In genomic region chr9:38061326-38061947, GRCh38 we compare ENCODE assay signal across 12 cellular contexts. TPM values are rescaled to one million over a fixed set of nuclear protein-coding genes. Genes with fewer than 3 reads are reported as not detected.
DNase-seq lines count a peak whose midpoint lies in the region; ATAC-seq, FAIRE-seq and TF ChIP-seq lines count a peak whose summit lies in the region.
"Had no signal": no experiment of that assay in that cellular context is flagged by ENCODE, and none has a peak within 500 bp of the region (broad histone marks: within the 10 kb centered on the region; RNA-seq: fewer than 3 reads in every experiment).

No MANE protein-coding gene starts in this region.

- H3K27ac Mint-ChIP-seq in naive thymus-derived CD8-positive, alpha-beta T cell = no peak overlapping the region
- H3K27ac Mint-ChIP-seq: activated B cell treated with CpG ODN at 0.5 μM for 24 hours had no signal

- no peak overlapping the region for H3K4me3 Mint-ChIP-seq in naive thymus-derived CD8-positive, alpha-beta T cell
- H3K4me3 Mint-ChIP-seq: activated B cell treated with CpG ODN at 0.5 μM for 24 hours had no signal

- TF ChIP-seq CTCF in cardiac muscle cell (IDR thresholded peaks at IDR 0.05; ENCODE audit: low read depth, low read length) = no peak
- TF ChIP-seq CTCF in GM12878 (IDR thresholded peaks at IDR 0.05 in 2 of 3, conservative IDR thresholded peaks at IDR 0.05 in 1 of 3; ENCODE audit: control insufficient read depth in 2 of 3, extremely low read depth in 1 of 3, insufficient read depth in 1 of 3, low read depth in 3 of 3, low read length in 3 of 3) = no peak
- TF ChIP-seq CTCF in transverse colon (IDR thresholded peaks at IDR 0.05) = no peak

- no peaks in the 10 kb centered on the region for H4K20me1 ChIP-seq in GM12878 (ENCODE audit: control insufficient read depth, insufficient read depth)

- RAD21 ChIA-PET in GM12878 (lab: Charles Lee; ENCODE audit: unreplicated experiment) = interaction anchor here (0.6 to 3.3 kb wide), 21 partner anchors 8 to 483 kb away, joined by 3 to 23 read pairs (median 4); partner anchors contain the start of gene EXOSC3

- H3K4me1 ChIP-seq in cardiac muscle cell (ENCODE audit: low read depth) (peaks cover 51% of the 10 kb centered on the region), GM12878 (ENCODE audit: control insufficient read depth, insufficient read depth, low read length) (peaks cover 42% of the 10 kb centered on the region), transverse colon (peaks cover 11 to 58% (median 40%) of the 10 kb centered on the region in 4 donors)

- no TSS peak for BruUV-seq in GM12878 (replicated peaks; lab: Mats Ljungman, UMichigan)

- H3K36me3 Mint-ChIP-seq in naive thymus-derived CD8-positive, alpha-beta T cell = no peaks in the 10 kb centered on the region

- no peak overlapping the region for H2AFZ ChIP-seq in GM12878 (ENCODE audit: control insufficient read depth, low read depth, low read length)

- TF ChIP-seq POLR2A in GM12878 (IDR thresholded peaks at IDR 0.05; ENCODE audit: low read depth, low read length) (no peak), transverse colon (IDR thresholded peaks at IDR 0.05) (no peak)

- in situ Hi-C loops in GM12878 (cut with MboI) (no loop called here), transverse colon (cut with MboI; ENCODE audit: low pct_ligation_motif_present in 1 of 4, low pct_unique_long_range_greater_than_20kb in 1 of 4, low sequenced_read_pairs in 3 of 4) (loop anchor here in 1 of 4 donors (25.0 kb wide), 3 partner anchors 149 to 599 kb away; partner anchors contain the start of genes FBXO10, SLC25A51, TOMM5 and ZBTB5)

- H3K27me3 ChIP-seq in cardiac muscle cell (no peaks in the 10 kb centered on the region), GM12878 (replicated peaks in 1 of 2; ENCODE audit: control insufficient read depth in 2 of 2, insufficient read depth in 2 of 2, low read length in 1 of 2) (peaks cover 0 to 2% of the 10 kb centered on the region in 2 experiments; a peak in 2 of 4 replicates), transverse colon (no peaks in the 10 kb centered on the region)
- H3K27me3 ChIP-seq: vagina had no signal

- peak overlapping the region; percentile 9; the same call in 1 of the 2 replicates for H3K4me2 ChIP-seq in GM12878 (ENCODE audit: control insufficient read depth, insufficient read depth)

- H3K4me1 Mint-ChIP-seq in naive thymus-derived CD8-positive, alpha-beta T cell = peaks cover 0 to 16% (median 4%) of the 10 kb centered on the region in 4 donors

- peaks cover 0 to 2% (median 0%) of the 10 kb centered on the region in 9 donors for H3K9me3 Mint-ChIP-seq in naive thymus-derived CD8-positive, alpha-beta T cell
- H3K9me3 Mint-ChIP-seq: activated B cell treated with CpG ODN at 0.5 μM for 24 hours had no signal

- H3K36me3 ChIP-seq in cardiac muscle cell = no peaks in the 10 kb centered on the region
- no peaks in the 10 kb centered on the region for H3K36me3 ChIP-seq in GM12878 (ENCODE audit: control insufficient read depth in 2 of 2, insufficient read depth in 2 of 2, low read length in 1 of 2)
- no peaks in the 10 kb centered on the region for H3K36me3 ChIP-seq in transverse colon
- H3K36me3 ChIP-seq: vagina had no signal

- H3K4me3 ChIP-seq in cardiac muscle cell (no peak overlapping the region), GM12878 (no peak overlapping the region), transverse colon (no peak overlapping the region)
- H3K4me3 ChIP-seq: vagina had no signal

- TF ChIP-seq RAD21 in GM12878 (IDR thresholded peaks at IDR 0.05; ENCODE audit: insufficient read depth, low read depth, low read length) = no peak

- intact Hi-C loops in Right ventricle myocardium inferior (cut with DNase I) (no loop called here), GM12878 (cut with micrococcal nuclease; ENCODE audit: unreplicated experiment) (loop anchor here (10.0 kb wide), 2 partner anchors 317 to 597 kb away; partner anchors contain the start of gene ZBTB5), transverse colon (cut with DNase I; ENCODE audit: low total_unique reads) (no loop called here)

- DNase-seq in cardiac muscle cell (ENCODE audit: low read depth in 1 of 2, low spot score in 1 of 2) = no peak
- DNase-seq in Right ventricle myocardium inferior (ENCODE audit: missing footprints) = no peak
- peak; percentile 65 for DNase-seq in GM12878 (ENCODE audit: low read depth, low spot score)
- DNase-seq in transverse colon = no peak
- DNase-seq in amygdala (lab: John Stamatoyannopoulos, UW) = no peak
- no peak for DNase-seq in naive thymus-derived CD8-positive, alpha-beta T cell
- no peak for DNase-seq in activated CD4-positive, alpha-beta T cell treated with anti-CD3 and anti-CD28 coated beads, Interleukin-2, amount 50 U/mL, for 4 hours
- DNase-seq: activated B cell treated with CpG ODN at 0.5 μM for 24 hours, NCI-H2081 had no signal

- CTCF ChIA-PET in GM12878 (lab: Yijun Ruan, JAX) = interaction anchor here (0.6 to 3.7 kb wide), 14 partner anchors 10 to 202 kb away, joined by 3 to 25 read pairs (median 4); no protein-coding TSS in a partner anchor

- peaks cover 0 to 7% (median 0%) of the 10 kb centered on the region in 5 donors for H3K27me3 Mint-ChIP-seq in naive thymus-derived CD8-positive, alpha-beta T cell

- ATAC-seq in Right ventricle myocardium inferior (no peak), HG02943 (IDR thresholded peaks at IDR 0.05; ENCODE audit: low read depth, unreplicated experiment) (peak; percentile 48), GM12878 (peak; percentile 81)
- no peak for ATAC-seq in naive thymus-derived CD8-positive, alpha-beta T cell

- POLR2A ChIA-PET in GM12878 (lab: Charles Lee) = interaction anchor here (0.7 to 1.8 kb wide), 6 partner anchors 13 to 147 kb away, joined by 3 to 8 read pairs (median 5); no protein-coding TSS in a partner anchor
- POLR2A ChIA-PET in naive thymus-derived CD8-positive, alpha-beta T cell (lab: Charles Lee) = no interaction called here

- H3K9ac ChIP-seq in GM12878 (ENCODE audit: control insufficient read depth, insufficient read depth, low read length) = no peak overlapping the region

- FAIRE-seq in GM12878 (lab: Jason Lieb, UNC) = peak; percentile 85
- FAIRE-seq: A204.1 had no signal

- SMC1A ChIA-PET in GM12878 (lab: Charles Lee; ENCODE audit: uncharacterized antibody, unreplicated experiment) = interaction anchor here (0.5 to 4.9 kb wide), 26 partner anchors 8 to 733 kb away, joined by 3 to 39 read pairs (median 4); no protein-coding TSS in a partner anchor

- WGBS in GM12878 (ENCODE audit: insufficient coverage, insufficient replicate concordance, low lambda C conversion rate, missing lambda C conversion rate) = 4% methylated on average over 6 of the region's 6 CpGs
- WGBS in transverse colon (ENCODE audit: low coverage in 1 of 2), 2 donors = 66 to 68% methylated on average over 4 to 6 of the region's 6 CpGs

- H3K27ac ChIP-seq in cardiac muscle cell = peak overlapping the region; percentile 15
- H3K27ac ChIP-seq in GM12878 (ENCODE audit: control insufficient read depth, insufficient read depth) = no peak overlapping the region
- peak overlapping the region in 3 of 4 donors; percentile 16 to 44 (median 38) for H3K27ac ChIP-seq in transverse colon
- H3K27ac ChIP-seq: vagina had no signal

- TF ChIP-seq EP300 in GM12878 (IDR thresholded peaks at IDR 0.05; ENCODE audit: borderline replicate concordance in 1 of 2, control insufficient read depth in 1 of 2, low read depth in 2 of 2, low read length in 2 of 2) = peak in 1 of 2 experiments; percentile 54; a peak in 1 of 4 replicates
- no peak for TF ChIP-seq EP300 in transverse colon (IDR thresholded peaks at IDR 0.05; ENCODE audit: low read depth)

- H3K79me2 ChIP-seq in GM12878 (ENCODE audit: control insufficient read depth, insufficient read depth, low read length) = no peaks in the 10 kb centered on the region

- H3K9me3 ChIP-seq in cardiac muscle cell (ENCODE audit: low read depth) (no peaks in the 10 kb centered on the region), GM12878 (replicated peaks; ENCODE audit: control insufficient read depth, insufficient read depth, low read length) (no peaks in the 10 kb centered on the region), transverse colon (no peaks in the 10 kb centered on the region)
- H3K9me3 ChIP-seq: vagina had no signal

TF ChIP-seq in GM12878, 131 proteins besides CTCF, POLR2A, EP300 and RAD21 (continues in another document):
- peak; percentile 68; the same call in 1 of the 2 replicates for TF ChIP-seq TBL1XR1 (IDR thresholded peaks at IDR 0.05; ENCODE audit: low read depth, low read length)
- no peak for TF ChIP-seq E2F4 (IDR thresholded peaks at IDR 0.05; ENCODE audit: low read depth, low read length)
- no peak for TF ChIP-seq SREBF2 (IDR thresholded peaks at IDR 0.05; ENCODE audit: low read length)

RNA-seq across cellular contexts. Expression of gene SHB, which starts 7.6 kb away (rescaled TPM):
- total RNA-seq in cardiac muscle cell (36.0 and 46.9 TPM in 2 replicates), Right ventricle myocardium inferior (14.7 TPM), GM12878 (2014; rRNA removed) (3.2 TPM in 2 replicates), GM12878 (2014; rRNA removed; fragmentation: Illumina TruSeq; extraction: Trizol) (1.4 and 1.7 TPM in 2 replicates), GM12878 (2021) (6.2 and 7.6 TPM in 2 replicates), transverse colon (10 to 100 TPM; 11.9 to 33.7 (median 22.2) TPM)
- polyA plus RNA-seq in cardiac muscle cell (28.2 and 32.4 TPM in 2 replicates), GM12878 (2011; rRNA removed) (0.39 and 0.91 TPM in 2 replicates), GM12878 (2014; fragmentation: Illumina TruSeq; extraction: Trizol) (1.6 and 2.4 TPM in 2 replicates), GM12878 (2014; fragmentation: Nextera tagmentation; extraction: Ambion mirVana) (under 1 TPM; 0.56 to 0.69 TPM), GM12878 (2014; rRNA removed) (3.7 and 5.3 TPM in 2 replicates), GM12878 (2016; fragmentation: Nextera tagmentation; extraction: Ambion mirVana) (under 1 TPM; 0.29 to 0.90 TPM)
- 11.5 and 13.9 TPM in 2 replicates for total RNA-seq in GM12878 (2013; cell fraction: nucleolus; rRNA removed)
- polyA plus RNA-seq in GM12878 (2011; ENCODE audit: low read depth) = 1.2 TPM
- polyA plus RNA-seq in GM12878 (2011; cell fraction: cytosol; rRNA removed) = 1.0 and 1.1 TPM in 2 replicates
- polyA plus RNA-seq in GM12878 (2011; cell fraction: nucleus; rRNA removed) = 1.3 TPM in 2 replicates
- 2.2 and 3.2 TPM in 2 replicates for polyA plus RNA-seq in GM12878 (2012)
- polyA minus RNA-seq in GM12878 (2011; rRNA and poly(A)+ RNA removed) = 0.95 and 1.8 TPM in 2 replicates
- polyA minus RNA-seq in GM12878 (2011; cell fraction: cytosol; rRNA and poly(A)+ RNA removed) = 0.73 and 1.3 TPM in 2 replicates
- 0.73 and 2.0 TPM in 2 replicates for polyA minus RNA-seq in GM12878 (2011; cell fraction: nucleus; rRNA and poly(A)+ RNA removed)
- total RNA-seq in naive thymus-derived CD8-positive, alpha-beta T cell = 1 to 10 TPM in 1 of 2 experiments, under 1 TPM in 1; 0.91 to 1.2 TPM
- polyA plus RNA-seq in naive thymus-derived CD8-positive, alpha-beta T cell = under 1 TPM; 0.20 to 0.54 (median 0.29) TPM

Comparison
In these comparisons a context has a peak if more than half of its experiments do, and no peak if none do; other contexts are left out.
1. ATAC-seq: peak in HG02943 (single experiment) and GM12878 (single experiment); none in Right ventricle myocardium inferior (single experiment) and naive thymus-derived CD8-positive, alpha-beta T cell (0 of 2).